Comparison of ENCODE assay signal across 27 cellular contexts in the genomic region with DNA sequence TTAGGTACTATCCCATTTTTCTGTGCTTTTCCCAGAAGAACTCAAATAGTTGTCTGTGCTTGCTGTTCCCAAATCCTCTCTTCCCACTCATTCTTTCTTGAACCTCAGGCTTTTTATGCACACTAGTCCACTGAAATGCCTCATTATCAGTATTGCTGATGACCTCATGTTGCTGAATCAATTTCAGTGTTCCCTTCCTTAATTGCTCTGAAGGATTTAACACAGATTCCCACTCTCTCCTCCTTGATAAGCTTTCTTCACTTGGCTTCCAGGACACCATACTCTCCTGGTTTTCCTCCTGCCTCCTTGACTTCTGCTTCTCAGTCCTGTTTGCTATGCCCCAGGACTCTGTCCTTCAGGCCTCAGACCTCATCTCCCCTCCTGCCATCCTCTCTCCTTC.
A peak's percentile ranks its signal among the peaks of the same experiment; 100 is the strongest.
DNase-seq lines count a peak whose midpoint lies in the region; ATAC-seq and TF ChIP-seq lines count a peak whose summit lies in the region.
"Had no signal": no experiment of that assay in that cellular context is flagged by ENCODE, and none has a peak within 500 bp of the region (broad histone marks: within the 10 kb centered on the region; RNA-seq: fewer than 3 reads in every experiment).

No MANE protein-coding gene starts in this region.

- no peaks in the 10 kb centered on the region for H3K79me2 ChIP-seq in mesendoderm (ENCODE audit: control insufficient read depth, insufficient read depth, low read length)

- H3K23ac ChIP-seq in mesendoderm (ENCODE audit: low read length), result no peak overlapping the region

- H3K36me3 ChIP-seq in thymus (ENCODE audit: control insufficient read depth, insufficient read depth) (no peaks in the 10 kb centered on the region), mesendoderm (ENCODE audit: control insufficient read depth, insufficient read depth, low read length) (no peaks in the 10 kb centered on the region)
- H3K36me3 ChIP-seq: BE2C had no signal

- H3K56ac ChIP-seq in mesendoderm (ENCODE audit: low read length), result no peak overlapping the region

- no peaks in the 10 kb centered on the region for H3K27me3 Mint-ChIP-seq in natural killer cell treated with Interleukin-12 subunit alpha and Interleukin-12 subunit beta and Interleukin-15 and Interleukin-18, amount 100 ng/mL, for 72 hours
- no peaks in the 10 kb centered on the region for H3K27me3 Mint-ChIP-seq in natural killer cell (ENCODE audit: low read depth in 2 of 2)
- no peaks in the 10 kb centered on the region for H3K27me3 Mint-ChIP-seq in activated naive CD8-positive, alpha-beta T cell treated with anti-CD3 and anti-CD28 coated beads for 36 hours
- H3K27me3 Mint-ChIP-seq: CD4-positive, CD25-positive, alpha-beta regulatory T cell had no signal

- no peak overlapping the region for H3K9ac ChIP-seq in mesendoderm (ENCODE audit: low read length)

- H3K4me2 ChIP-seq in mesendoderm (ENCODE audit: low read length), result no peak overlapping the region

- H3K9me3 ChIP-seq in thymus (ENCODE audit: control insufficient read depth), result no peaks in the 10 kb centered on the region
- H3K9me3 ChIP-seq: BE2C, Peyer's patch had no signal

- peaks cover 41 to 53% of the 10 kb centered on the region in 2 donors for H3K4me1 Mint-ChIP-seq in natural killer cell treated with Interleukin-12 subunit alpha and Interleukin-12 subunit beta and Interleukin-15 and Interleukin-18, amount 100 ng/mL, for 72 hours (ENCODE audit: low read depth in 2 of 2)
- peaks cover 11 to 23% of the 10 kb centered on the region in 2 donors for H3K4me1 Mint-ChIP-seq in natural killer cell
- H3K4me1 Mint-ChIP-seq in activated naive CD8-positive, alpha-beta T cell treated with anti-CD3 and anti-CD28 coated beads for 36 hours, result peaks cover 32% of the 10 kb centered on the region

- H3K9me3 Mint-ChIP-seq in natural killer cell treated with Interleukin-12 subunit alpha and Interleukin-12 subunit beta and Interleukin-15 and Interleukin-18, amount 100 ng/mL, for 72 hours, result peaks cover 5% of the 10 kb centered on the region
- H3K9me3 Mint-ChIP-seq in natural killer cell, result no peaks in the 10 kb centered on the region
- H3K9me3 Mint-ChIP-seq in activated naive CD8-positive, alpha-beta T cell treated with anti-CD3 and anti-CD28 coated beads for 36 hours, result peaks cover 19% of the 10 kb centered on the region

- H4K8ac ChIP-seq in mesendoderm (ENCODE audit: low read depth, low read length), result no peak overlapping the region

- H3K4me3 ChIP-seq in fibroblast of villous mesenchyme (ENCODE audit: low read depth, low read length), result no peak overlapping the region
- no peak overlapping the region for H3K4me3 ChIP-seq in thymus (ENCODE audit: low read length)
- H3K4me3 ChIP-seq in mesendoderm (ENCODE audit: low read length), result no peak overlapping the region
- H3K4me3 ChIP-seq: Peyer's patch had no signal

- H3K79me1 ChIP-seq in mesendoderm (ENCODE audit: low read length), result no peaks in the 10 kb centered on the region

- intact Hi-C loops in natural killer cell (cut with micrococcal nuclease), result no loop called here

- H3K18ac ChIP-seq in mesendoderm (ENCODE audit: low read length), result no peak overlapping the region

- no peak overlapping the region for H2BK5ac ChIP-seq in mesendoderm (ENCODE audit: low read length)

- H3K4me3 Mint-ChIP-seq in natural killer cell treated with Interleukin-12 subunit alpha and Interleukin-12 subunit beta and Interleukin-15 and Interleukin-18, amount 100 ng/mL, for 72 hours, result peak overlapping the region; percentile 11
- no peak overlapping the region for H3K4me3 Mint-ChIP-seq in natural killer cell
- H3K4me3 Mint-ChIP-seq in activated naive CD8-positive, alpha-beta T cell treated with anti-CD3 and anti-CD28 coated beads for 36 hours, result no peak overlapping the region
- H3K4me3 Mint-ChIP-seq: CD4-positive, CD25-positive, alpha-beta regulatory T cell had no signal

- H3K27ac Mint-ChIP-seq in natural killer cell treated with Interleukin-12 subunit alpha and Interleukin-12 subunit beta and Interleukin-15 and Interleukin-18, amount 100 ng/mL, for 72 hours, result peak overlapping the region; percentile 36 to 75
- H3K27ac Mint-ChIP-seq in natural killer cell, result no peak overlapping the region
- H3K27ac Mint-ChIP-seq in activated naive CD8-positive, alpha-beta T cell treated with anti-CD3 and anti-CD28 coated beads for 36 hours, result peak overlapping the region; percentile 46

- H2AK5ac ChIP-seq in mesendoderm (ENCODE audit: low read length), result no peak overlapping the region

- ATAC-seq in natural killer cell treated with Interleukin-12 subunit alpha and Interleukin-12 subunit beta and Interleukin-15 and Interleukin-18, amount 100 ng/mL, for 72 hours, result no peak
- ATAC-seq in natural killer cell (no peak), GM18502 (IDR thresholded peaks at IDR 0.05; ENCODE audit: poor library complexity, unreplicated experiment) (no peak)

- no peak overlapping the region for H2BK120ac ChIP-seq in mesendoderm (ENCODE audit: low read depth, low read length)

- peaks cover 18% of the 10 kb centered on the region for H3K4me1 ChIP-seq in thymus (ENCODE audit: control insufficient read depth, insufficient read depth, low read length)
- H3K4me1 ChIP-seq in mesendoderm (ENCODE audit: control insufficient read depth, low read depth, low read length), result peaks cover 1% of the 10 kb centered on the region
- H3K4me1 ChIP-seq: BE2C had no signal

- H3K36me3 Mint-ChIP-seq in natural killer cell treated with Interleukin-12 subunit alpha and Interleukin-12 subunit beta and Interleukin-15 and Interleukin-18, amount 100 ng/mL, for 72 hours, result peaks cover 48% of the 10 kb centered on the region
- H3K36me3 Mint-ChIP-seq in natural killer cell, result peaks cover 56% of the 10 kb centered on the region
- H3K36me3 Mint-ChIP-seq in activated naive CD8-positive, alpha-beta T cell treated with anti-CD3 and anti-CD28 coated beads for 36 hours, result peaks cover 72% of the 10 kb centered on the region

- DNase-seq in natural killer cell treated with Interleukin-12 subunit alpha and Interleukin-12 subunit beta and Interleukin-15 and Interleukin-18, amount 100 ng/mL, for 72 hours (ENCODE audit: low spot score), result no peak
- DNase-seq in natural killer cell (no peak), fibroblast of villous mesenchyme (ENCODE audit: low read depth) (peak; percentile 44), mesendoderm (no peak)
- no peak for DNase-seq in activated naive CD8-positive, alpha-beta T cell treated with anti-CD3 and anti-CD28 coated beads for 36 hours
- no peak for DNase-seq in activated CD4-positive, CD25-positive, alpha-beta regulatory T cell treated with anti-CD3 and anti-CD28 coated beads, Interleukin-2, amount 50 U/mL, for 72 hours
- DNase-seq: 8988T; ACHN; BE2C; CD4-positive, CD25-positive, alpha-beta regulatory T cell; GOT3; HCEC 1CT; Karpas-422; NCI-H1092; NCI-H1417 treated with DMSO at 0.1 percent for 48 hours; NCI-H1694 treated with DMSO at 0.1 percent for 48 hours; NCI-H2081; NCI-H2171; NCI-H226; NCI-H510A; NCI-H69; OCI-M1; Peyer's patch; SHP77 treated with DMSO at 0.1 percent for 48 hours had no signal

- H4K5ac ChIP-seq in mesendoderm (ENCODE audit: low read length), result no peak overlapping the region

- no peaks in the 10 kb centered on the region for H3K27me3 ChIP-seq in thymus (ENCODE audit: control insufficient read depth, insufficient read depth)
- no peaks in the 10 kb centered on the region for H3K27me3 ChIP-seq in mesendoderm (ENCODE audit: insufficient read depth, low read length, poor library complexity)
- H3K27me3 ChIP-seq: BE2C, Peyer's patch had no signal

- H3K27ac ChIP-seq in thymus (ENCODE audit: low read depth) (peak overlapping the region; percentile 15), mesendoderm (ENCODE audit: low read depth, low read length) (no peak overlapping the region)
- H3K27ac ChIP-seq: HL-60, Peyer's patch had no signal

- TF ChIP-seq CTCF in natural killer cell (IDR thresholded peaks at IDR 0.05), result no peak
- no peak for TF ChIP-seq CTCF in fibroblast of villous mesenchyme (IDR thresholded peaks at IDR 0.05; ENCODE audit: insufficient read depth, low read depth, low read length)

- no peak overlapping the region for H2BK15ac ChIP-seq in mesendoderm (replicated peaks; ENCODE audit: low read depth)

- no peak overlapping the region for H3K4ac ChIP-seq in mesendoderm (ENCODE audit: low read depth, low read length)

Comparison
In these comparisons a context has a peak if more than half of its experiments do, and no peak if none do; other contexts are left out.
1. H3K27ac Mint-ChIP-seq: peak in natural killer cell treated with Interleukin-12 subunit alpha and Interleukin-12 subunit beta and Interleukin-15 and Interleukin-18, amount 100 ng/mL, for 72 hours (2 of 2) and activated naive CD8-positive, alpha-beta T cell treated with anti-CD3 and anti-CD28 coated beads for 36 hours (single experiment); none in natural killer cell (0 of 2).